In genomic region chr12:122646568-122647220, GRCh38 we compare ENCODE assay signal across 9 cellular contexts. TPM values are rescaled to one million over a fixed set of nuclear protein-coding genes. Genes with fewer than 3 reads are reported as not detected.
A peak's percentile ranks its signal among the peaks of the same experiment; 100 is the strongest.
DNase-seq lines count a peak whose midpoint lies in the region; ATAC-seq, FAIRE-seq and TF ChIP-seq lines count a peak whose summit lies in the region.
"Had no signal": no experiment of that assay in that cellular context is flagged by ENCODE, and none has a peak within 500 bp of the region (broad histone marks: within the 10 kb centered on the region; RNA-seq: fewer than 3 reads in every experiment).

No MANE protein-coding gene starts in this region.

- peak overlapping the region; percentile 78 for H3K4me3 Mint-ChIP-seq in stimulated activated memory B cell treated with anti-CD40 and anti-IgM and Interleukin-4, amounts not matched to agents 10 μg/mL and 1 μg/mL and 100 μg/mL, for 72 hours

- peak overlapping the region; percentile 86 for H3K27ac Mint-ChIP-seq in stimulated activated memory B cell treated with anti-CD40 and anti-IgM and Interleukin-4, amounts not matched to agents 10 μg/mL and 1 μg/mL and 100 μg/mL, for 72 hours

- FAIRE-seq in frontal cortex (lab: Jason Lieb, UNC): no peak

- H3K9me3 Mint-ChIP-seq in stimulated activated memory B cell treated with anti-CD40 and anti-IgM and Interleukin-4, amounts not matched to agents 10 μg/mL and 1 μg/mL and 100 μg/mL, for 72 hours: no peaks in the 10 kb centered on the region

- no peaks in the 10 kb centered on the region for H3K27me3 Mint-ChIP-seq in stimulated activated memory B cell treated with anti-CD40 and anti-IgM and Interleukin-4, amounts not matched to agents 10 μg/mL and 1 μg/mL and 100 μg/mL, for 72 hours

- DNase-seq in AG09319 (ENCODE audit: extremely low read depth, low read depth) (peak; percentile 23), UCSD-AML1 (lab: John Stamatoyannopoulos, UW; ENCODE audit: unreplicated experiment) (peak; percentile 44), fibroblast of gingiva (ENCODE audit: low read depth) (peak; percentile 64), frontal cortex (ENCODE audit: low spot score in 2 of 2) (no peak), epidermal melanocyte (ENCODE audit: insufficient read length, low spot score) (no peak)

- H3K4me1 Mint-ChIP-seq in stimulated activated memory B cell treated with anti-CD40 and anti-IgM and Interleukin-4, amounts not matched to agents 10 μg/mL and 1 μg/mL and 100 μg/mL, for 72 hours: peaks cover 25% of the 10 kb centered on the region

- ATAC-seq in GM19351 (IDR thresholded peaks at IDR 0.05; ENCODE audit: unreplicated experiment): peak; percentile 60
- peak; percentile 86 for ATAC-seq in HG03442 (IDR thresholded peaks at IDR 0.05; ENCODE audit: unreplicated experiment)
- peak; percentile 94 for ATAC-seq in stimulated activated memory B cell treated with anti-CD40 and anti-IgM and Interleukin-4, amounts not matched to agents 10 μg/mL and 1 μg/mL and 100 μg/mL, for 72 hours

- H3K36me3 Mint-ChIP-seq in stimulated activated memory B cell treated with anti-CD40 and anti-IgM and Interleukin-4, amounts not matched to agents 10 μg/mL and 1 μg/mL and 100 μg/mL, for 72 hours: no peaks in the 10 kb centered on the region

- TF ChIP-seq CTCF in AG09319 (IDR thresholded peaks at IDR 0.05; ENCODE audit: low read depth, low read length): no peak

RNA-seq across cellular contexts. Expression of gene HCAR2, which starts 56.5 kb away (rescaled TPM):
- under 0.01 TPM for total RNA-seq in frontal cortex
- total RNA-seq: epithelial cell of proximal tubule had no signal

Comparison
In these comparisons a context has a peak if more than half of its experiments do, and no peak if none do; other contexts are left out.
1. DNase-seq: peak in AG09319 (single experiment), UCSD-AML1 (single experiment) and fibroblast of gingiva (single experiment); none in frontal cortex (0 of 2) and epidermal melanocyte (single experiment).
2. Peak in every context shown above with its lines, with median percentiles within 50 percentile points of each other: ATAC-seq.